20 cellular contexts compared by ENCODE assay signal in the genomic region with DNA sequence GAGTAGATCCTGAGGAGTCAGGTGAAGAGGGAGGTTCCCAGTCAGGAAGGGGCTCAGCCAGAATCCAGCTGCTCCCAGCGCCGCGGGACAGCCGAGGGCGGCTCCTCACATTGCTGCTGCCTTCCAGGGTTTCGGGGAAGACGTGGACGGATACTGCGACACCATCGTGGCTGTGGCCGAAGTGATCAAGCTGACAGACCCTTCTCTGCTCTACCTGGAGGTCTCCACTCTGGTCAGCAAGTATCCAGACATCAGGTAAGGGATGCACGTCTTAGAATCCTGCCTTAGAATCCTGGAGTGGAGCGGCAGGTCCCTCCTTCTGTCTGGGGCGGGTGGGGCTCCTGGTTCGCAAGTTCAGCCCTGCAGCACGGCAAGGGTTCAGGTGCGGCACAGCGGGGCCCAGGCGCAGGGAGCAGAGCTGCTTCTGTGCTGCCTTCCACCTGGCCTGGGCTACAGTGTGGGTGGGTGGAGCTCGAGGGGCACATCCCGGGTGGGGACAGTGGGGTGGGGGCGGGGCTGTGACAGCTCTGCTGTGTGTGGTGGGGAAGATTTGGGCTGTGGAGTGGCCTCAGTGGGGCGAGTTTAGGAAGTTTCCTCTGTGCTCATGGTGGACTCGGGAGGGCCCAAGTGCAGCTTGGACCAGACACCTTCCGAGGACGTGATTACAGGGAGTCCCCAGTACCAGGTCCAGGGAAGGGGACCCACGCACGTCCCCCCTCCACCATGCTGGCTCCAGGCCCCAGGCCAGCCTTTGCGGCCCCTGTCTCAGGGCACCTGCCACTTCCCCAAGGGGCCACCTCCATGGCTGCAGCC. TPM values are rescaled to one million over a fixed set of nuclear protein-coding genes. Genes with fewer than 3 reads are reported as not detected.
DNase-seq lines count a peak whose midpoint lies in the region; ATAC-seq and TF ChIP-seq lines count a peak whose summit lies in the region.
"Had no signal": no experiment of that assay in that cellular context is flagged by ENCODE, and none has a peak within 500 bp of the region (broad histone marks: within the 10 kb centered on the region; RNA-seq: fewer than 3 reads in every experiment).

No MANE protein-coding gene starts in this region.

- intact Hi-C loops in mucosa of descending colon (cut with DNase I, micrococcal nuclease) = no loop called here
- intact Hi-C loops in transverse colon (cut with DNase I; ENCODE audit: low total_unique reads) = loop anchor here (10.0 kb wide), 1 partner anchor 439 kb away; no protein-coding TSS in a partner anchor
- intact Hi-C loops in natural killer cell (cut with micrococcal nuclease) = no loop called here

- no peak overlapping the region for H3K27ac ChIP-seq in transverse colon
- H3K27ac ChIP-seq: breast epithelium had no signal

- H3K4me1 Mint-ChIP-seq in activated naive CD4-positive, alpha-beta T cell treated with anti-CD3 and anti-CD28 coated beads, Interleukin-2, amount 10 ng/mL, durations not matched to agents 7 days and 5 days = peaks cover 29% of the 10 kb centered on the region
- H3K4me1 Mint-ChIP-seq in chondrocyte (ENCODE audit: low read depth) (no peaks in the 10 kb centered on the region), natural killer cell (peaks cover 6 to 8% of the 10 kb centered on the region in 2 donors)
- H3K4me1 Mint-ChIP-seq in effector memory CD8-positive, alpha-beta T cell (ENCODE audit: low read depth in 2 of 2) = peaks cover 11 to 13% of the 10 kb centered on the region in 2 donors
- H3K4me1 Mint-ChIP-seq: GM23338 had no signal

- H3K9me3 ChIP-seq in mucosa of descending colon = no peaks in the 10 kb centered on the region
- H3K9me3 ChIP-seq in transverse colon = no peaks in the 10 kb centered on the region
- H3K9me3 ChIP-seq: breast epithelium had no signal

- no peak for TF ChIP-seq POLR2A in transverse colon (IDR thresholded peaks at IDR 0.05)

- no peak for TF ChIP-seq EP300 in transverse colon (IDR thresholded peaks at IDR 0.05; ENCODE audit: low read depth)

- ATAC-seq in mucosa of descending colon (no peak), GM19023 (IDR thresholded peaks at IDR 0.05; ENCODE audit: unreplicated experiment) (no peak), natural killer cell (no peak)
- no peak for ATAC-seq in effector memory CD8-positive, alpha-beta T cell (replicated peaks)
- ATAC-seq: GM23338, T-cell had no signal

- H3K4me3 ChIP-seq in mucosa of descending colon = no peak overlapping the region
- H3K4me3 ChIP-seq in transverse colon = no peak overlapping the region
- H3K4me3 ChIP-seq: breast epithelium, GM23338 had no signal

- no peaks in the 10 kb centered on the region for H3K27me3 Mint-ChIP-seq in activated naive CD4-positive, alpha-beta T cell treated with anti-CD3 and anti-CD28 coated beads, Interleukin-2, amount 10 ng/mL, durations not matched to agents 7 days and 5 days
- no peaks in the 10 kb centered on the region for H3K27me3 Mint-ChIP-seq in chondrocyte (ENCODE audit: low read depth)
- H3K27me3 Mint-ChIP-seq in effector memory CD8-positive, alpha-beta T cell = no peaks in the 10 kb centered on the region
- no peaks in the 10 kb centered on the region for H3K27me3 Mint-ChIP-seq in natural killer cell (ENCODE audit: low read depth in 2 of 2)
- H3K27me3 Mint-ChIP-seq: activated CD4-positive, alpha-beta memory T cell treated with anti-CD3 and anti-CD28 coated beads, Interleukin-2, amount 10 ng/mL, durations not matched to agents 7 days and 5 days; T-cell had no signal

- H3K4me1 ChIP-seq in mucosa of descending colon (ENCODE audit: low read depth) (peaks cover 2% of the 10 kb centered on the region), transverse colon (no peaks in the 10 kb centered on the region)
- H3K4me1 ChIP-seq: breast epithelium had no signal

- no peaks in the 10 kb centered on the region for H3K9me3 Mint-ChIP-seq in activated naive CD4-positive, alpha-beta T cell treated with anti-CD3 and anti-CD28 coated beads, Interleukin-2, amount 10 ng/mL, durations not matched to agents 7 days and 5 days
- no peaks in the 10 kb centered on the region for H3K9me3 Mint-ChIP-seq in chondrocyte (ENCODE audit: low read depth)
- H3K9me3 Mint-ChIP-seq in effector memory CD8-positive, alpha-beta T cell = no peaks in the 10 kb centered on the region
- H3K9me3 Mint-ChIP-seq in natural killer cell = no peaks in the 10 kb centered on the region
- H3K9me3 Mint-ChIP-seq: activated CD4-positive, alpha-beta memory T cell treated with anti-CD3 and anti-CD28 coated beads, Interleukin-2, amount 10 ng/mL, durations not matched to agents 7 days and 5 days; GM23338; T-cell had no signal

- peaks cover 40% of the 10 kb centered on the region for H3K36me3 Mint-ChIP-seq in activated naive CD4-positive, alpha-beta T cell treated with anti-CD3 and anti-CD28 coated beads, Interleukin-2, amount 10 ng/mL, durations not matched to agents 7 days and 5 days
- H3K36me3 Mint-ChIP-seq in chondrocyte (ENCODE audit: low read depth) = peaks cover 18% of the 10 kb centered on the region
- H3K36me3 Mint-ChIP-seq in effector memory CD8-positive, alpha-beta T cell (ENCODE audit: insufficient read depth) = peaks cover 32% of the 10 kb centered on the region
- peaks cover 6% of the 10 kb centered on the region for H3K36me3 Mint-ChIP-seq in natural killer cell

- in situ Hi-C loops in transverse colon (cut with MboI; ENCODE audit: low pct_ligation_motif_present in 1 of 4, low pct_unique_long_range_greater_than_20kb in 1 of 4, low sequenced_read_pairs in 3 of 4) = no loop called here

- no peaks in the 10 kb centered on the region for H3K27me3 ChIP-seq in transverse colon
- H3K27me3 ChIP-seq: breast epithelium had no signal

- WGBS in transverse colon (ENCODE audit: low coverage in 1 of 2), 2 donors = 86% methylated on average over 28 of the region's 29 CpGs; no CpG with 5 or more reads in 1 of the 2 donors

- TF ChIP-seq CTCF in chondrocyte (IDR thresholded peaks at IDR 0.05) (no peak), mucosa of descending colon (IDR thresholded peaks at IDR 0.05) (no peak), transverse colon (IDR thresholded peaks at IDR 0.05) (no peak), natural killer cell (IDR thresholded peaks at IDR 0.05) (no peak)

- DNase-seq in activated naive CD4-positive, alpha-beta T cell treated with anti-CD3 and anti-CD28 coated beads, Interleukin-2, amount 10 ng/mL, durations not matched to agents 7 days and 5 days = peak; percentile 14
- no peak for DNase-seq in activated naive CD4-positive, alpha-beta T cell treated with anti-CD3 and anti-CD28 coated beads, Interleukin-2, amount 50 U/mL, for 16 hours
- DNase-seq in chondrocyte (ENCODE audit: low spot score) (peak; percentile 87), mucosa of descending colon (peak in 2 of 3 donors; percentile 12 to 47), transverse colon (peak; percentile 5), natural killer cell (no peak)
- DNase-seq in effector memory CD8-positive, alpha-beta T cell = no peak
- DNase-seq: ACHN; activated CD4-positive, alpha-beta memory T cell treated with anti-CD3 and anti-CD28 coated beads, Interleukin-2, amount 10 ng/mL, durations not matched to agents 7 days and 5 days; dermis blood vessel endothelial cell; DMS 273 treated with DMSO at 0.1 percent for 48 hours; foreskin fibroblast; NCI-H1105; NCI-H524; nucleus accumbens; SHP77 treated with DMSO at 0.1 percent for 48 hours had no signal

- no peak overlapping the region for H3K27ac Mint-ChIP-seq in activated naive CD4-positive, alpha-beta T cell treated with anti-CD3 and anti-CD28 coated beads, Interleukin-2, amount 10 ng/mL, durations not matched to agents 7 days and 5 days
- H3K27ac Mint-ChIP-seq in chondrocyte (ENCODE audit: unreplicated experiment) = no peak overlapping the region
- H3K27ac Mint-ChIP-seq in effector memory CD8-positive, alpha-beta T cell = peak overlapping the region in 1 of 2 donors; percentile 28
- H3K27ac Mint-ChIP-seq in natural killer cell = no peak overlapping the region
- H3K27ac Mint-ChIP-seq: activated CD4-positive, alpha-beta memory T cell treated with anti-CD3 and anti-CD28 coated beads, Interleukin-2, amount 10 ng/mL, durations not matched to agents 7 days and 5 days; GM23338 had no signal

- CTCF ChIA-PET in activated naive CD4-positive, alpha-beta T cell treated with anti-CD3 and anti-CD28 coated beads, Interleukin-2, amount 10 ng/mL, durations not matched to agents 7 days and 5 days (lab: Charles Lee) = interaction anchor here (1.4 kb wide), 1 partner anchor 18 kb away, joined by 3 read pairs; no protein-coding TSS in a partner anchor

- no peak overlapping the region for H3K4me3 Mint-ChIP-seq in activated naive CD4-positive, alpha-beta T cell treated with anti-CD3 and anti-CD28 coated beads, Interleukin-2, amount 10 ng/mL, durations not matched to agents 7 days and 5 days
- no peak overlapping the region for H3K4me3 Mint-ChIP-seq in chondrocyte (ENCODE audit: unreplicated experiment)
- no peak overlapping the region for H3K4me3 Mint-ChIP-seq in effector memory CD8-positive, alpha-beta T cell
- H3K4me3 Mint-ChIP-seq in natural killer cell = no peak overlapping the region
- H3K4me3 Mint-ChIP-seq: activated CD4-positive, alpha-beta memory T cell treated with anti-CD3 and anti-CD28 coated beads, Interleukin-2, amount 10 ng/mL, durations not matched to agents 7 days and 5 days; GM23338; T-cell had no signal

- H3K36me3 ChIP-seq in mucosa of descending colon (ENCODE audit: low read depth) (peaks cover 18% of the 10 kb centered on the region), transverse colon (peaks cover 0 to 18% (median 8%) of the 10 kb centered on the region in 4 donors)
- H3K36me3 ChIP-seq: breast epithelium had no signal

RNA-seq across cellular contexts. Expression of gene EXOC3, which starts 22.8 kb away (rescaled TPM):
- total RNA-seq in chondrocyte = 39.4 to 58.1 TPM (median 43.3 TPM) in 3 replicates
- 10 to 100 TPM; 67.0 to 89.1 (median 76.8) TPM for total RNA-seq in mucosa of descending colon
- total RNA-seq in transverse colon = 100 to 1,000 TPM in 1 of 4 donors, 10 to 100 TPM in 3; 69.9 to 240 (median 76.1) TPM
- total RNA-seq in natural killer cell = 10 to 100 TPM; 89.6 to 99.9 (median 96.3) TPM

RNA-seq across cellular contexts. Expression of gene SLC9A3, which starts 58.5 kb away (rescaled TPM):
- total RNA-seq in chondrocyte = 0.95 to 1.4 TPM (median 1.1 TPM) in 3 replicates
- total RNA-seq in mucosa of descending colon = 100 to 1,000 TPM in 1 of 3 donors, 10 to 100 TPM in 2; 29.2 to 272 (median 77.7) TPM
- total RNA-seq in transverse colon = 100 to 1,000 TPM in 3 of 4 donors, 1 to 10 TPM in 1; 4.8 to 701 (median 183) TPM
- total RNA-seq in natural killer cell = 1 to 10 TPM in 1 of 3 donors, under 1 TPM in 2; 0.61 to 1.1 (median 0.73) TPM

Comparison
In these comparisons a context has a peak if more than half of its experiments do, and no peak if none do; other contexts are left out.
1. DNase-seq: peak in activated naive CD4-positive, alpha-beta T cell treated with anti-CD3 and anti-CD28 coated beads, Interleukin-2, amount 10 ng/mL, durations not matched to agents 7 days and 5 days (single experiment), chondrocyte (single experiment), mucosa of descending colon (2 of 3) and transverse colon (single experiment); none in activated naive CD4-positive, alpha-beta T cell treated with anti-CD3 and anti-CD28 coated beads, Interleukin-2, amount 50 U/mL, for 16 hours (single experiment), effector memory CD8-positive, alpha-beta T cell (0 of 3) and natural killer cell (single experiment).